In the genomic region with DNA sequence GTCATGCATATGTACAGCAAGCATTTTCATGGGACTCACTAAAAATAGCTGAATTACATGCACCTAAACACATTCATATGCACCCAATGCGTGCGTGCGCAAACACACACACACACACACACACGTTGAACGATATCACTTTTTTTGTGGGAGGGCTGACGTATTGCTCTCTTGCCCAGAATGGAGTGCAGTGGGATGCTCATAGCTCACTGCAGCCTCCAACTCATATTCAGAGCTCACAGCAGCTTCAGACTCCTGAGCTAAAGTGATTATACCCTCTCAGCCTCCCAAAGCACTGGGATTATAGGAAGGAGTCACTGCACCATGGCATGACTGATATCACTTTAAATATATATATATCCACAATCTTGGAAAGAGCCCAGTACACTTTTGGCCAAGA, we compare ENCODE assay signal across 12 cellular contexts.
DNase-seq lines count a peak whose midpoint lies in the region; ATAC-seq lines count a peak whose summit lies in the region.
"Had no signal": no experiment of that assay in that cellular context is flagged by ENCODE, and none has a peak within 500 bp of the region (broad histone marks: within the 10 kb centered on the region; RNA-seq: fewer than 3 reads in every experiment).

No MANE protein-coding gene starts in this region.

- H3K4me3 Mint-ChIP-seq in activated CD4-positive, alpha-beta T cell treated with anti-CD3 and anti-CD28 coated beads, Interleukin-2, amount 10 ng/mL, durations not matched to agents 7 days and 5 days, result no peak overlapping the region

- H3K27ac Mint-ChIP-seq in activated CD4-positive, alpha-beta T cell treated with anti-CD3 and anti-CD28 coated beads, Interleukin-2, amount 10 ng/mL, durations not matched to agents 7 days and 5 days, result no peak overlapping the region

- DNase-seq in activated CD4-positive, alpha-beta T cell treated with anti-CD3 and anti-CD28 coated beads, Interleukin-2, amount 10 ng/mL, durations not matched to agents 7 days and 5 days, result peak; percentile 8
- DNase-seq in activated CD4-positive, alpha-beta T cell treated with anti-CD3 and anti-CD28 coated beads for 48 hours, result no peak
- DNase-seq in NCI-H146 (lab: John Stamatoyannopoulos, UW) (peak; percentile 78), NCI-H82 (lab: John Stamatoyannopoulos, UW) (peak; percentile 88), myocyte (ENCODE audit: low read depth) (peak; percentile 0)
- DNase-seq: DMS 273 treated with DMSO at 0.1 percent for 48 hours, GOT3, NCI-H2029, PC-3 had no signal

- H3K36me3 Mint-ChIP-seq in activated CD4-positive, alpha-beta T cell treated with anti-CD3 and anti-CD28 coated beads, Interleukin-2, amount 10 ng/mL, durations not matched to agents 7 days and 5 days (ENCODE audit: low read depth), result no peaks in the 10 kb centered on the region

- no peak for ATAC-seq in HG03439 (IDR thresholded peaks at IDR 0.05; ENCODE audit: unreplicated experiment)
- ATAC-seq in GM21526 (IDR thresholded peaks at IDR 0.05; ENCODE audit: low FRiP score, unreplicated experiment), result no peak
- ATAC-seq: K562, PC-3 had no signal

- POLR2A ChIA-PET in activated CD4-positive, alpha-beta T cell treated with anti-CD3 and anti-CD28 coated beads, Interleukin-2, amount 10 ng/mL, durations not matched to agents 7 days and 5 days (lab: Charles Lee), result no interaction called here

- CTCF ChIA-PET in activated CD4-positive, alpha-beta T cell treated with anti-CD3 and anti-CD28 coated beads, Interleukin-2, amount 10 ng/mL, durations not matched to agents 7 days and 5 days (lab: Charles Lee), result no interaction called here

- H3K9me3 Mint-ChIP-seq in activated CD4-positive, alpha-beta T cell treated with anti-CD3 and anti-CD28 coated beads, Interleukin-2, amount 10 ng/mL, durations not matched to agents 7 days and 5 days, result no peaks in the 10 kb centered on the region

- H3K4me1 Mint-ChIP-seq in activated CD4-positive, alpha-beta T cell treated with anti-CD3 and anti-CD28 coated beads, Interleukin-2, amount 10 ng/mL, durations not matched to agents 7 days and 5 days, result no peaks in the 10 kb centered on the region

- no peaks in the 10 kb centered on the region for H3K27me3 Mint-ChIP-seq in activated CD4-positive, alpha-beta T cell treated with anti-CD3 and anti-CD28 coated beads, Interleukin-2, amount 10 ng/mL, durations not matched to agents 7 days and 5 days
